ENCODE assay signal across 18 cellular contexts in genomic region chr15:72515591-72516389, GRCh38. TPM values are rescaled to one million over a fixed set of nuclear protein-coding genes. Genes with fewer than 3 reads are reported as not detected.
DNase-seq lines count a peak whose midpoint lies in the region; ATAC-seq and TF ChIP-seq lines count a peak whose summit lies in the region.
"Had no signal": no experiment of that assay in that cellular context is flagged by ENCODE, and none has a peak within 500 bp of the region (broad histone marks: within the 10 kb centered on the region; RNA-seq: fewer than 3 reads in every experiment).

No MANE protein-coding gene starts in this region.

- H3K4me1 Mint-ChIP-seq in activated T-helper 17 cell treated with anti-CD3 and anti-CD28 coated beads, Interleukin-2, amount 50 U/mL, for 72 hours = peaks cover 30% of the 10 kb centered on the region

- CTCF ChIA-PET in BJ (lab: Yijun Ruan, JAX) = interaction anchor here (1.0 kb wide), 1 partner anchor 12 kb away, joined by 3 read pairs; no protein-coding TSS in a partner anchor

- POLR2A ChIA-PET in BJ (lab: Charles Lee) = no interaction called here

- no peak overlapping the region for H3K4me3 ChIP-seq in BJ (ENCODE audit: low read depth, low read length)
- H3K4me3 ChIP-seq: dorsolateral prefrontal cortex, MG63, tibial nerve had no signal

- ATAC-seq in activated T-helper 17 cell treated with anti-CD3 and anti-CD28 coated beads, Interleukin-2, amount 50 U/mL, for 72 hours (replicated peaks) = no peak

- peak overlapping the region; percentile 29 for H3K27ac Mint-ChIP-seq in activated T-helper 17 cell treated with anti-CD3 and anti-CD28 coated beads, Interleukin-2, amount 50 U/mL, for 72 hours
- H3K27ac Mint-ChIP-seq: activated T-cell treated with anti-CD3 and anti-CD28 coated beads, Interleukin-2, amount 50 U/mL, for 24 hours had no signal

- H3K9me3 Mint-ChIP-seq in activated T-helper 17 cell treated with anti-CD3 and anti-CD28 coated beads, Interleukin-2, amount 50 U/mL, for 72 hours = no peaks in the 10 kb centered on the region
- H3K9me3 Mint-ChIP-seq: activated T-cell treated with anti-CD3 and anti-CD28 coated beads, Interleukin-2, amount 50 U/mL, for 24 hours had no signal

- H3K4me3 Mint-ChIP-seq in activated T-helper 17 cell treated with anti-CD3 and anti-CD28 coated beads, Interleukin-2, amount 50 U/mL, for 72 hours = no peak overlapping the region
- H3K4me3 Mint-ChIP-seq: activated CD4-positive, alpha-beta T cell treated with anti-CD3 and anti-CD28 coated beads for 36 hours; activated T-cell treated with anti-CD3 and anti-CD28 coated beads, Interleukin-2, amount 50 U/mL, for 24 hours had no signal

- no peaks in the 10 kb centered on the region for H3K27me3 ChIP-seq in BJ (ENCODE audit: control insufficient read depth, insufficient read depth, low read length)
- H3K27me3 ChIP-seq: BE2C, dorsolateral prefrontal cortex, MG63, tibial nerve had no signal

- peaks cover 1% of the 10 kb centered on the region; the same call in 1 of the 2 replicates for H3K36me3 ChIP-seq in BJ (ENCODE audit: control insufficient read depth, insufficient read depth, low read length)
- H3K36me3 ChIP-seq: BE2C, tibial nerve had no signal

- peaks cover 19% of the 10 kb centered on the region for H3K36me3 Mint-ChIP-seq in activated T-helper 17 cell treated with anti-CD3 and anti-CD28 coated beads, Interleukin-2, amount 50 U/mL, for 72 hours (ENCODE audit: low read depth)

- no peak for TF ChIP-seq CTCF in BJ (IDR thresholded peaks at IDR 0.05; ENCODE audit: insufficient read depth, low read depth, low read length)

- H3K27me3 Mint-ChIP-seq in activated T-helper 17 cell treated with anti-CD3 and anti-CD28 coated beads, Interleukin-2, amount 50 U/mL, for 72 hours = no peaks in the 10 kb centered on the region
- H3K27me3 Mint-ChIP-seq: activated CD4-positive, alpha-beta T cell treated with anti-CD3 and anti-CD28 coated beads for 36 hours; activated T-cell treated with anti-CD3 and anti-CD28 coated beads, Interleukin-2, amount 50 U/mL, for 24 hours had no signal

- peak; percentile 24 for DNase-seq in BJ (ENCODE audit: low read depth)
- peak; percentile 22 for DNase-seq in HCEC 1CT
- DNase-seq in left kidney (ENCODE audit: low read depth, low spot score) = peak; percentile 44
- DNase-seq in ecto neural progenitor cell (ENCODE audit: low spot score) = no peak
- DNase-seq in NCI-H748 (lab: John Stamatoyannopoulos, UW; ENCODE audit: unreplicated experiment) = no peak
- no peak for DNase-seq in HPDE6-E6E7 (ENCODE audit: extremely low spot score)
- DNase-seq in activated CD8-positive, alpha-beta memory T cell treated with anti-CD3 and anti-CD28 coated beads for 24 hours = no peak
- DNase-seq: activated CD4-positive, alpha-beta T cell treated with anti-CD3 and anti-CD28 coated beads for 36 hours; activated T-cell treated with anti-CD3 and anti-CD28 coated beads, Interleukin-2, amount 50 U/mL, for 24 hours; BE2C; dorsolateral prefrontal cortex; glutamatergic neuron; kidney glomerular epithelial cell; MG63; NCI-H446; stimulated activated CD4-positive, alpha-beta T cell treated with anti-CD3 and anti-CD28 coated beads, Interleukin-2, amount 100 ng/mL, for 24 hours had no signal

RNA-seq across cellular contexts. Expression of gene ARIH1, which starts 41.7 kb away (rescaled TPM):
- polyA plus RNA-seq in BJ (2011; rRNA removed) = 46.0 and 60.6 TPM in 2 replicates
- polyA minus RNA-seq in BJ (2011; rRNA and poly(A)+ RNA removed) = 69.5 and 69.7 TPM in 2 replicates
- total RNA-seq in activated T-helper 17 cell treated with anti-CD3 and anti-CD28 coated beads, Interleukin-2, amount 50 U/mL, for 72 hours = 100 to 1,000 TPM; 140 TPM

Comparison
In these comparisons a context has a peak if more than half of its experiments do, and no peak if none do; other contexts are left out.
1. DNase-seq: peak in BJ (single experiment), HCEC 1CT (single experiment) and left kidney (single experiment); none in ecto neural progenitor cell (single experiment), NCI-H748 (single experiment), HPDE6-E6E7 (single experiment) and activated CD8-positive, alpha-beta memory T cell treated with anti-CD3 and anti-CD28 coated beads for 24 hours (single experiment).